Comparison of ENCODE assay signal across 1 cellular context in genomic region chr2:106384548-106384947, GRCh38.
TF ChIP-seq lines count a peak whose summit lies in the region.
"Not testable (repeated sequence)": the region's sequence is repeated elsewhere in the genome, so short reads cannot be mapped to it uniquely, and the experiment has no call there.

No MANE protein-coding gene starts in this region.

TF ChIP-seq in HepG2, 621 proteins besides CTCF, POLR2A, EP300 and RAD21 (continued from another document and continues in another):
- TF ChIP-seq, protein P1, sequence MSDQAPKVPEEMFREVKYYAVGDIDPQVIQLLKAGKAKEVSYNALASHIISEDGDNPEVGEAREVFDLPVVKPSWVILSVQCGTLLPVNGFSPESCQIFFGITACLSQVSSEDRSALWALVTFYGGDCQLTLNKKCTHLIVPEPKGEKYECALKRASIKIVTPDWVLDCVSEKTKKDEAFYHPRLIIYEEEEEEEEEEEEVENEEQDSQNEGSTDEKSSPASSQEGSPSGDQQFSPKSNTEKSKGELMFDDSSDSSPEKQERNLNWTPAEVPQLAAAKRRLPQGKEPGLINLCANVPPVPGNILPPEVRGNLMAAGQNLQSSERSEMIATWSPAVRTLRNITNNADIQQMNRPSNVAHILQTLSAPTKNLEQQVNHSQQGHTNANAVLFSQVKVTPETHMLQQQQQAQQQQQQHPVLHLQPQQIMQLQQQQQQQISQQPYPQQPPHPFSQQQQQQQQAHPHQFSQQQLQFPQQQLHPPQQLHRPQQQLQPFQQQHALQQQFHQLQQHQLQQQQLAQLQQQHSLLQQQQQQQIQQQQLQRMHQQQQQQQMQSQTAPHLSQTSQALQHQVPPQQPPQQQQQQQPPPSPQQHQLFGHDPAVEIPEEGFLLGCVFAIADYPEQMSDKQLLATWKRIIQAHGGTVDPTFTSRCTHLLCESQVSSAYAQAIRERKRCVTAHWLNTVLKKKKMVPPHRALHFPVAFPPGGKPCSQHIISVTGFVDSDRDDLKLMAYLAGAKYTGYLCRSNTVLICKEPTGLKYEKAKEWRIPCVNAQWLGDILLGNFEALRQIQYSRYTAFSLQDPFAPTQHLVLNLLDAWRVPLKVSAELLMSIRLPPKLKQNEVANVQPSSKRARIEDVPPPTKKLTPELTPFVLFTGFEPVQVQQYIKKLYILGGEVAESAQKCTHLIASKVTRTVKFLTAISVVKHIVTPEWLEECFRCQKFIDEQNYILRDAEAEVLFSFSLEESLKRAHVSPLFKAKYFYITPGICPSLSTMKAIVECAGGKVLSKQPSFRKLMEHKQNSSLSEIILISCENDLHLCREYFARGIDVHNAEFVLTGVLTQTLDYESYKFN (CRISPR knock-in tag; conservative IDR thresholded peaks at IDR 0.05) = peak; percentile 95
- peak in 1 of 2 experiments; percentile 66; a peak in 2 of 4 replicates for TF ChIP-seq NR2F1 (CRISPR knock-in tag; IDR thresholded peaks at IDR 0.05)
- TF ChIP-seq HDAC2 (CRISPR knock-in tag; IDR thresholded peaks at IDR 0.05) = peak; percentile 76
- TF ChIP-seq CREM (IDR thresholded peaks at IDR 0.05) = peak; percentile 64; the same call in 1 of the 2 replicates
- not testable (repeated sequence) for TF ChIP-seq CREM (CRISPR knock-in tag; IDR thresholded peaks at IDR 0.05); HNF1A (CRISPR knock-in tag; IDR thresholded peaks at IDR 0.05; ENCODE audit: borderline replicate concordance); FOXA1 (IDR thresholded peaks at IDR 0.05)
- peak; percentile 44; the same call in 1 of the 2 replicates for TF ChIP-seq HNF1A (IDR thresholded peaks at IDR 0.05; ENCODE audit: low read depth)
- TF ChIP-seq, protein P2, sequence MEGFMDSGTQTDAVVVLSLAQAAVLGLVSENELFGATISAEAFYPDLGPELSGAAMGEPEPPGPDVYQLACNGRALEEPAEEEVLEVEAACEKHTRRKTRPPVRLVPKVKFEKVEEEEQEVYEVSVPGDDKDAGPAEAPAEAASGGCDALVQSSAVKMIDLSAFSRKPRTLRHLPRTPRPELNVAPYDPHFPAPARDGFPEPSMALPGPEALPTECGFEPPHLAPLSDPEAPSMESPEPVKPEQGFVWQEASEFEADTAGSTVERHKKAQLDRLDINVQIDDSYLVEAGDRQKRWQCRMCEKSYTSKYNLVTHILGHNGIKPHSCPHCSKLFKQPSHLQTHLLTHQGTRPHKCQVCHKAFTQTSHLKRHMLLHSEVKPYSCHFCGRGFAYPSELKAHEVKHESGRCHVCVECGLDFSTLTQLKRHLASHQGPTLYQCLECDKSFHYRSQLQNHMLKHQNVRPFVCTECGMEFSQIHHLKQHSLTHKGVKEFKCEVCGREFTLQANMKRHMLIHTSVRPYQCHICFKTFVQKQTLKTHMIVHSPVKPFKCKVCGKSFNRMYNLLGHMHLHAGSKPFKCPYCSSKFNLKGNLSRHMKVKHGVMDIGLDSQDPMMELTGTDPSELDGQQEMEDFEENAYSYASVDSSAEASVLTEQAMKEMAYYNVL (CRISPR knock-in tag; IDR thresholded peaks at IDR 0.05; ENCODE audit: borderline replicate concordance) = peak; percentile 64; the same call in 1 of the 2 replicates
- TF ChIP-seq MIER3 (CRISPR knock-in tag; IDR thresholded peaks at IDR 0.05; ENCODE audit: borderline replicate concordance) = peak; percentile 57; the same call in 1 of the 2 replicates
- TF ChIP-seq PHF20 (CRISPR knock-in tag; IDR thresholded peaks at IDR 0.05) = peak; percentile 22; the same call in 1 of the 2 replicates
- TF ChIP-seq ONECUT2 (CRISPR knock-in tag; IDR thresholded peaks at IDR 0.05) = peak; percentile 96
- peak; percentile 42 for TF ChIP-seq ZEB1 (IDR thresholded peaks at IDR 0.05; ENCODE audit: insufficient replicate concordance, low read depth)
- TF ChIP-seq ZMYM2 (CRISPR knock-in tag; IDR thresholded peaks at IDR 0.05) = peak; percentile 92
- TF ChIP-seq POGZ (CRISPR knock-in tag; IDR thresholded peaks at IDR 0.05) = peak; percentile 95
- TF ChIP-seq, protein P3, sequence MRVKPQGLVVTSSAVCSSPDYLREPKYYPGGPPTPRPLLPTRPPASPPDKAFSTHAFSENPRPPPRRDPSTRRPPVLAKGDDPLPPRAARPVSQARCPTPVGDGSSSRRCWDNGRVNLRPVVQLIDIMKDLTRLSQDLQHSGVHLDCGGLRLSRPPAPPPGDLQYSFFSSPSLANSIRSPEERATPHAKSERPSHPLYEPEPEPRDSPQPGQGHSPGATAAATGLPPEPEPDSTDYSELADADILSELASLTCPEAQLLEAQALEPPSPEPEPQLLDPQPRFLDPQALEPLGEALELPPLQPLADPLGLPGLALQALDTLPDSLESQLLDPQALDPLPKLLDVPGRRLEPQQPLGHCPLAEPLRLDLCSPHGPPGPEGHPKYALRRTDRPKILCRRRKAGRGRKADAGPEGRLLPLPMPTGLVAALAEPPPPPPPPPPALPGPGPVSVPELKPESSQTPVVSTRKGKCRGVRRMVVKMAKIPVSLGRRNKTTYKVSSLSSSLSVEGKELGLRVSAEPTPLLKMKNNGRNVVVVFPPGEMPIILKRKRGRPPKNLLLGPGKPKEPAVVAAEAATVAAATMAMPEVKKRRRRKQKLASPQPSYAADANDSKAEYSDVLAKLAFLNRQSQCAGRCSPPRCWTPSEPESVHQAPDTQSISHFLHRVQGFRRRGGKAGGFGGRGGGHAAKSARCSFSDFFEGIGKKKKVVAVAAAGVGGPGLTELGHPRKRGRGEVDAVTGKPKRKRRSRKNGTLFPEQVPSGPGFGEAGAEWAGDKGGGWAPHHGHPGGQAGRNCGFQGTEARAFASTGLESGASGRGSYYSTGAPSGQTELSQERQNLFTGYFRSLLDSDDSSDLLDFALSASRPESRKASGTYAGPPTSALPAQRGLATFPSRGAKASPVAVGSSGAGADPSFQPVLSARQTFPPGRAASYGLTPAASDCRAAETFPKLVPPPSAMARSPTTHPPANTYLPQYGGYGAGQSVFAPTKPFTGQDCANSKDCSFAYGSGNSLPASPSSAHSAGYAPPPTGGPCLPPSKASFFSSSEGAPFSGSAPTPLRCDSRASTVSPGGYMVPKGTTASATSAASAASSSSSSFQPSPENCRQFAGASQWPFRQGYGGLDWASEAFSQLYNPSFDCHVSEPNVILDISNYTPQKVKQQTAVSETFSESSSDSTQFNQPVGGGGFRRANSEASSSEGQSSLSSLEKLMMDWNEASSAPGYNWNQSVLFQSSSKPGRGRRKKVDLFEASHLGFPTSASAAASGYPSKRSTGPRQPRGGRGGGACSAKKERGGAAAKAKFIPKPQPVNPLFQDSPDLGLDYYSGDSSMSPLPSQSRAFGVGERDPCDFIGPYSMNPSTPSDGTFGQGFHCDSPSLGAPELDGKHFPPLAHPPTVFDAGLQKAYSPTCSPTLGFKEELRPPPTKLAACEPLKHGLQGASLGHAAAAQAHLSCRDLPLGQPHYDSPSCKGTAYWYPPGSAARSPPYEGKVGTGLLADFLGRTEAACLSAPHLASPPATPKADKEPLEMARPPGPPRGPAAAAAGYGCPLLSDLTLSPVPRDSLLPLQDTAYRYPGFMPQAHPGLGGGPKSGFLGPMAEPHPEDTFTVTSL (CRISPR knock-in tag; IDR thresholded peaks at IDR 0.05; ENCODE audit: borderline replicate concordance) = peak; percentile 98
- TF ChIP-seq ISL2 (CRISPR knock-in tag; IDR thresholded peaks at IDR 0.05) = peak; percentile 38; the same call in 1 of the 2 replicates
- TF ChIP-seq, protein P4, sequence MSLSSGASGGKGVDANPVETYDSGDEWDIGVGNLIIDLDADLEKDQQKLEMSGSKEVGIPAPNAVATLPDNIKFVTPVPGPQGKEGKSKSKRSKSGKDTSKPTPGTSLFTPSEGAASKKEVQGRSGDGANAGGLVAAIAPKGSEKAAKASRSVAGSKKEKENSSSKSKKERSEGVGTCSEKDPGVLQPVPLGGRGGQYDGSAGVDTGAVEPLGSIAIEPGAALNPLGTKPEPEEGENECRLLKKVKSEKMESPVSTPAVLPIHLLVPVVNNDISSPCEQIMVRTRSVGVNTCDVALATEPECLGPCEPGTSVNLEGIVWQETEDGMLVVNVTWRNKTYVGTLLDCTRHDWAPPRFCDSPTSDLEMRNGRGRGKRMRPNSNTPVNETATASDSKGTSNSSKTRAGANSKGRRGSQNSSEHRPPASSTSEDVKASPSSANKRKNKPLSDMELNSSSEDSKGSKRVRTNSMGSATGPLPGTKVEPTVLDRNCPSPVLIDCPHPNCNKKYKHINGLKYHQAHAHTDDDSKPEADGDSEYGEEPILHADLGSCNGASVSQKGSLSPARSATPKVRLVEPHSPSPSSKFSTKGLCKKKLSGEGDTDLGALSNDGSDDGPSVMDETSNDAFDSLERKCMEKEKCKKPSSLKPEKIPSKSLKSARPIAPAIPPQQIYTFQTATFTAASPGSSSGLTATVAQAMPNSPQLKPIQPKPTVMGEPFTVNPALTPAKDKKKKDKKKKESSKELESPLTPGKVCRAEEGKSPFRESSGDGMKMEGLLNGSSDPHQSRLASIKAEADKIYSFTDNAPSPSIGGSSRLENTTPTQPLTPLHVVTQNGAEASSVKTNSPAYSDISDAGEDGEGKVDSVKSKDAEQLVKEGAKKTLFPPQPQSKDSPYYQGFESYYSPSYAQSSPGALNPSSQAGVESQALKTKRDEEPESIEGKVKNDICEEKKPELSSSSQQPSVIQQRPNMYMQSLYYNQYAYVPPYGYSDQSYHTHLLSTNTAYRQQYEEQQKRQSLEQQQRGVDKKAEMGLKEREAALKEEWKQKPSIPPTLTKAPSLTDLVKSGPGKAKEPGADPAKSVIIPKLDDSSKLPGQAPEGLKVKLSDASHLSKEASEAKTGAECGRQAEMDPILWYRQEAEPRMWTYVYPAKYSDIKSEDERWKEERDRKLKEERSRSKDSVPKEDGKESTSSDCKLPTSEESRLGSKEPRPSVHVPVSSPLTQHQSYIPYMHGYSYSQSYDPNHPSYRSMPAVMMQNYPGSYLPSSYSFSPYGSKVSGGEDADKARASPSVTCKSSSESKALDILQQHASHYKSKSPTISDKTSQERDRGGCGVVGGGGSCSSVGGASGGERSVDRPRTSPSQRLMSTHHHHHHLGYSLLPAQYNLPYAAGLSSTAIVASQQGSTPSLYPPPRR (CRISPR knock-in tag; IDR thresholded peaks at IDR 0.05; ENCODE audit: borderline replicate concordance) = peak; percentile 69
- peak; percentile 42; the same call in 1 of the 2 replicates for TF ChIP-seq SOX13 (IDR thresholded peaks at IDR 0.05)
- peak in 1 of 2 experiments; percentile 35; a peak in 2 of 4 replicates for TF ChIP-seq SOX13 (CRISPR knock-in tag; conservative IDR thresholded peaks at IDR 0.05 in 1 of 2, IDR thresholded peaks at IDR 0.05 in 1 of 2)
- peak; percentile 55; the same call in 1 of the 2 replicates for TF ChIP-seq ZBTB38 (CRISPR knock-in tag; IDR thresholded peaks at IDR 0.05)
- peak; percentile 59 for TF ChIP-seq BCL6 (CRISPR knock-in tag; IDR thresholded peaks at IDR 0.05)
- peak; percentile 78 for TF ChIP-seq NR2F2 (IDR thresholded peaks at IDR 0.05; ENCODE audit: borderline replicate concordance, low read depth)
- TF ChIP-seq GABPB1 (CRISPR knock-in tag; IDR thresholded peaks at IDR 0.05) = 0 out of 2 replicates have a peak, but pooled peaks have one; percentile 29
- TF ChIP-seq ERF (CRISPR knock-in tag; IDR thresholded peaks at IDR 0.05) = peak; percentile 41; the same call in 1 of the 2 replicates
- TF ChIP-seq ZNF644 (CRISPR knock-in tag; IDR thresholded peaks at IDR 0.05; ENCODE audit: low read depth) = peak; percentile 35; the same call in 1 of the 2 replicates
- TF ChIP-seq ATF1 (CRISPR knock-in tag; IDR thresholded peaks at IDR 0.05) = 0 out of 2 replicates have a peak, but pooled peaks have one; percentile 27
- TF ChIP-seq ZNF350 (CRISPR knock-in tag; IDR thresholded peaks at IDR 0.05; ENCODE audit: borderline replicate concordance, low read depth) = 0 out of 2 replicates have a peak, but pooled peaks have one; percentile 29
- peak; percentile 75; the same call in 1 of the 2 replicates for TF ChIP-seq ZNF746 (CRISPR knock-in tag; IDR thresholded peaks at IDR 0.05)
- peak; percentile 96 for TF ChIP-seq ZMYM4 (CRISPR knock-in tag; IDR thresholded peaks at IDR 0.05)
- TF ChIP-seq, protein P5, sequence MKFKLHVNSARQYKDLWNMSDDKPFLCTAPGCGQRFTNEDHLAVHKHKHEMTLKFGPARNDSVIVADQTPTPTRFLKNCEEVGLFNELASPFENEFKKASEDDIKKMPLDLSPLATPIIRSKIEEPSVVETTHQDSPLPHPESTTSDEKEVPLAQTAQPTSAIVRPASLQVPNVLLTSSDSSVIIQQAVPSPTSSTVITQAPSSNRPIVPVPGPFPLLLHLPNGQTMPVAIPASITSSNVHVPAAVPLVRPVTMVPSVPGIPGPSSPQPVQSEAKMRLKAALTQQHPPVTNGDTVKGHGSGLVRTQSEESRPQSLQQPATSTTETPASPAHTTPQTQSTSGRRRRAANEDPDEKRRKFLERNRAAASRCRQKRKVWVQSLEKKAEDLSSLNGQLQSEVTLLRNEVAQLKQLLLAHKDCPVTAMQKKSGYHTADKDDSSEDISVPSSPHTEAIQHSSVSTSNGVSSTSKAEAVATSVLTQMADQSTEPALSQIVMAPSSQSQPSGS (CRISPR knock-in tag; IDR thresholded peaks at IDR 0.05) = 0 out of 2 replicates have a peak, but pooled peaks have one; percentile 18
- TF ChIP-seq ZNF883 (CRISPR knock-in tag; IDR thresholded peaks at IDR 0.05; ENCODE audit: not compliant biosample characterization) = peak; percentile 47
- TF ChIP-seq FOXA1 (CRISPR knock-in tag; IDR thresholded peaks at IDR 0.05) = 0 out of 2 replicates have a peak, but pooled peaks have one; percentile 21
- peak; percentile 89 for TF ChIP-seq HDAC1 (CRISPR knock-in tag; IDR thresholded peaks at IDR 0.05)
- TF ChIP-seq ZNF24 (IDR thresholded peaks at IDR 0.05) = 0 out of 2 replicates have a peak, but pooled peaks have one; percentile 43
